Comparison of ENCODE assay signal across 20 cellular contexts in the genomic region with DNA sequence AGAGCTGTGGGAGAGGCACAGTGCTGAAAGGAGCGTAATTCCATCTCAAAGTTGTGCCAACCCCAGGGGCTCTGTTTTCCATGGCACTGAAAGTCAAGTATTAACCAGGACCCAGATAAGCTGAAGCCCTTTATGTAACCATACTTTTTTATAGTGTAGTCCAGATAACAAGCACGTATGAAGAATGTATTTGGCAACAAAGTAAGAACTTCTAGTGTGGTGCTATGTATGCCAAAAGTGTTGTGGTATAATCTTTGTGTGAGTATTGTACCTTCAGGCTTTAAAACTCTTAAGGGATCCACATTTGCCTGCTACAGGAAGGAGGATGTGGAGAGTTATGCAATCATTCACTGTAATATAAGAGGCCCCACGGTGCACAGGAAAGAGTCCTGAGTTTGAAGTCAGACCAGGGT.
DNase-seq lines count a peak whose midpoint lies in the region; ATAC-seq, FAIRE-seq and TF ChIP-seq lines count a peak whose summit lies in the region.
"Had no signal": no experiment of that assay in that cellular context is flagged by ENCODE, and none has a peak within 500 bp of the region (broad histone marks: within the 10 kb centered on the region; RNA-seq: fewer than 3 reads in every experiment).

No MANE protein-coding gene starts in this region.

- TF ChIP-seq CTCF in epithelial cell of esophagus (IDR thresholded peaks at IDR 0.05; ENCODE audit: insufficient read depth, low read depth, low read length, missing control alignments) (no peak), pancreas (IDR thresholded peaks at IDR 0.05) (no peak)

- WGBS in pancreas, 2 donors = 9 to 11% methylated on average over 3 of the region's 3 CpGs

- no peaks in the 10 kb centered on the region for H3K4me1 Mint-ChIP-seq in activated T-helper 17 cell treated with anti-CD3 and anti-CD28 coated beads, Interleukin-2, amount 50 U/mL, for 72 hours
- H3K4me1 Mint-ChIP-seq: activated B cell treated with CpG ODN at 0.5 μM for 24 hours, brain had no signal

- DNase-seq in HT1080 (ENCODE audit: low read depth) (peak; percentile 25), NOMO-1 treated with dmso at 0.1 percent for 144 hours (lab: John Stamatoyannopoulos, UW; ENCODE audit: unreplicated experiment) (peak; percentile 13), epithelial cell of esophagus (ENCODE audit: low read depth) (peak; percentile 17), pancreas (peak in 2 of 6 donors; percentile 6 to 12), ACHN (no peak), frontal cortex (ENCODE audit: low spot score in 2 of 2) (no peak)
- DNase-seq: activated B cell treated with CpG ODN at 0.5 μM for 24 hours; activated naive CD4-positive, alpha-beta T cell treated with Interleukin-2 at 50 U/mL for 16 hours; DMS53; dorsolateral prefrontal cortex; MG63; NCI-H2081; NCI-H526 treated with DMSO at 0.1 percent for 48 hours had no signal

- H3K4me3 Mint-ChIP-seq in activated T-helper 17 cell treated with anti-CD3 and anti-CD28 coated beads, Interleukin-2, amount 50 U/mL, for 72 hours = no peak overlapping the region
- H3K4me3 Mint-ChIP-seq: activated B cell treated with CpG ODN at 0.5 μM for 24 hours; brain; nephron; T-helper 1 cell treated with Interleukin-12 subunit alpha and Interleukin-12 subunit beta and Interleukin-4 antibody, amounts not matched to agents 30 μg/mL and 1 μg/mL, for 36 hours had no signal

- no peaks in the 10 kb centered on the region for H3K27me3 Mint-ChIP-seq in activated T-helper 17 cell treated with anti-CD3 and anti-CD28 coated beads, Interleukin-2, amount 50 U/mL, for 72 hours
- H3K27me3 Mint-ChIP-seq: activated B cell treated with CpG ODN at 0.5 μM for 24 hours, brain had no signal

- in situ Hi-C loops in ACHN (cut with HindIII; ENCODE audit: low pct_ligation_motif_present, low pct_unique_long_range_greater_than_20kb, low sequenced_read_pairs) = no loop called here

- no peaks in the 10 kb centered on the region for H3K9me3 ChIP-seq in pancreas
- H3K9me3 ChIP-seq: MG63 had no signal

- H3K27ac Mint-ChIP-seq in activated T-helper 17 cell treated with anti-CD3 and anti-CD28 coated beads, Interleukin-2, amount 50 U/mL, for 72 hours = no peak overlapping the region
- H3K27ac Mint-ChIP-seq: activated B cell treated with CpG ODN at 0.5 μM for 24 hours; brain; T-helper 1 cell treated with Interleukin-12 subunit alpha and Interleukin-12 subunit beta and Interleukin-4 antibody, amounts not matched to agents 30 μg/mL and 1 μg/mL, for 36 hours had no signal

- no peak for FAIRE-seq in pancreas (lab: Jason Lieb, UNC)
- no peak for FAIRE-seq in frontal cortex (lab: Jason Lieb, UNC)

- no peaks in the 10 kb centered on the region for H3K36me3 Mint-ChIP-seq in activated T-helper 17 cell treated with anti-CD3 and anti-CD28 coated beads, Interleukin-2, amount 50 U/mL, for 72 hours (ENCODE audit: low read depth)
- H3K36me3 Mint-ChIP-seq: brain had no signal

- ATAC-seq in pancreas (peak; percentile 66 to 93 (median 83)), HG03175 (IDR thresholded peaks at IDR 0.05; ENCODE audit: unreplicated experiment) (no peak)
- no peak for ATAC-seq in activated T-helper 17 cell treated with anti-CD3 and anti-CD28 coated beads, Interleukin-2, amount 50 U/mL, for 72 hours (replicated peaks)
- ATAC-seq: Panc1 had no signal

- no peak overlapping the region for H3K27ac ChIP-seq in pancreas
- H3K27ac ChIP-seq: C4-2B, dorsolateral prefrontal cortex had no signal

- H3K9me3 Mint-ChIP-seq in activated T-helper 17 cell treated with anti-CD3 and anti-CD28 coated beads, Interleukin-2, amount 50 U/mL, for 72 hours = no peaks in the 10 kb centered on the region
- H3K9me3 Mint-ChIP-seq: activated B cell treated with CpG ODN at 0.5 μM for 24 hours; brain; nephron; T-helper 1 cell treated with Interleukin-12 subunit alpha and Interleukin-12 subunit beta and Interleukin-4 antibody, amounts not matched to agents 30 μg/mL and 1 μg/mL, for 36 hours had no signal

- H3K36me3 ChIP-seq in pancreas = no peaks in the 10 kb centered on the region
- H3K36me3 ChIP-seq: MG63 had no signal

- peaks cover 0 to 10% (median 8%) of the 10 kb centered on the region in 3 donors for H3K4me1 ChIP-seq in pancreas

- no peaks in the 10 kb centered on the region for H3K27me3 ChIP-seq in pancreas
- H3K27me3 ChIP-seq: dorsolateral prefrontal cortex, MG63 had no signal

- H3K4me3 ChIP-seq in epithelial cell of esophagus (ENCODE audit: low read length) = no peak overlapping the region
- no peak overlapping the region for H3K4me3 ChIP-seq in pancreas
- H3K4me3 ChIP-seq: dorsolateral prefrontal cortex, MG63 had no signal

- intact Hi-C loops in pancreas (cut with DNase I) = no loop called here

Comparison
In these comparisons a context has a peak if more than half of its experiments do, and no peak if none do; other contexts are left out.
1. DNase-seq: peak in HT1080 (single experiment), NOMO-1 treated with dmso at 0.1 percent for 144 hours (single experiment) and epithelial cell of esophagus (single experiment); none in ACHN (single experiment) and frontal cortex (0 of 2).
2. ATAC-seq: peak in pancreas (4 of 4); none in HG03175 (single experiment) and activated T-helper 17 cell treated with anti-CD3 and anti-CD28 coated beads, Interleukin-2, amount 50 U/mL, for 72 hours (single experiment).